In genomic region chr2:69605332-69605731, GRCh38 we compare ENCODE assay signal across 15 cellular contexts.
"Had no signal": no experiment of that assay in that cellular context is flagged by ENCODE, and none has a peak within 500 bp of the region (broad histone marks: within the 10 kb centered on the region; RNA-seq: fewer than 3 reads in every experiment).

No MANE protein-coding gene starts in this region.

- H3K27ac Mint-ChIP-seq: nephron had no signal

- H3K4me3 Mint-ChIP-seq: activated naive CD8-positive, alpha-beta T cell treated with anti-CD3 and anti-CD28 coated beads for 36 hours; nephron had no signal

- DNase-seq: activated CD4-positive, alpha-beta T cell treated with anti-CD3 and anti-CD28 coated beads for 1 hour; activated CD8-positive, alpha-beta memory T cell treated with anti-CD3 and anti-CD28 coated beads for 24 hours; activated naive CD8-positive, alpha-beta T cell treated with anti-CD3 and anti-CD28 coated beads for 36 hours; anterior cingulate cortex; esophagus squamous epithelium; foreskin fibroblast; head of caudate nucleus; mammary epithelial cell; psoas muscle; right lobe of liver; stimulated activated CD4-positive, alpha-beta T cell treated with anti-CD3 and anti-CD28 coated beads, Interleukin-2, amount 100 ng/mL, for 24 hours; stimulated activated naive CD4-positive, alpha-beta T cell had no signal

- H3K27me3 Mint-ChIP-seq: activated naive CD8-positive, alpha-beta T cell treated with anti-CD3 and anti-CD28 coated beads for 36 hours had no signal

- ATAC-seq: left lobe of liver, psoas muscle, right lobe of liver had no signal

- H3K4me3 ChIP-seq: breast epithelium, esophagus squamous epithelium, psoas muscle, right lobe of liver had no signal
